Comparison of ENCODE assay signal across 24 cellular contexts in the genomic region with DNA sequence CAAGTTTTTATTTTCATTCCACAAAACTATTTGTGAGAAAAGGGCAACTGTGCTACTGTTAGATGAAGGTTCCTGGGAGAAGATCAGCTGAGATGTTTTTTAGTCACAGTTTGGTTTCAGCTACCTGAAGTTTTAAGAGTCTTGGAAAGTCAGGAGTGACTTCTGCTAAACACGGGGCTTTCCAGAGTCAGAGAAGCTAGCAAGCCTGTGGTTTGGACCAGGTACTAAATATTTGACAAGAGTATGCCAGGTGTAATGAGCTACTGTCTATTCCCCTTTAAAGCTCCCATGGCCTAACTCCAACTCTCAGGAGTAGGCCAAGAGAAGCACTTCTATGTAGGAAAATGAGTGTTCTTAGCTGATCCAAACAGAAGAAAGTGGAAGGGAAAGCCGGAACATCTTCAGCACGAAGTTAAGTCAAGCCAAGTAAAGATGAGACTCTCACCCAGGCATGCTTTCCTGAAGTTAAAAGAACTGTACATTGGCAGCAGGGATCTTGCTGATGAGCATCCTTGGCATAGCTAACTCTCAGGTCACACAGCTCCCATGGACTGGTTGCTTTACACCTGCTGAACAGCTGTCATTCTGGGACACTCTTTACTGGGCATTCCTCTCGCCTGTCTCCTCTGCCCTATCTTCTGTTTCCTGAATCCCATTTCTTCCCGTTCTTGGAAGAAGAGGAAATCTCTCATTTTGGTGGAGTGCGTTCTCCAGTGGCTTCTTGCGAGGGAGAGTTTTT. TPM values are rescaled to one million over a fixed set of nuclear protein-coding genes. Genes with fewer than 3 reads are reported as not detected.
DNase-seq lines count a peak whose midpoint lies in the region; ATAC-seq and TF ChIP-seq lines count a peak whose summit lies in the region.
"Had no signal": no experiment of that assay in that cellular context is flagged by ENCODE, and none has a peak within 500 bp of the region (broad histone marks: within the 10 kb centered on the region; RNA-seq: fewer than 3 reads in every experiment).

No MANE protein-coding gene starts in this region.

- H3K4me1 ChIP-seq in KMS-11 (ENCODE audit: low read depth, poor library complexity, severe bottlenecking) (peaks cover 20% of the 10 kb centered on the region), breast epithelium (no peaks in the 10 kb centered on the region), left lung (no peaks in the 10 kb centered on the region), smooth muscle cell (ENCODE audit: low read depth) (peaks cover 9% of the 10 kb centered on the region)
- H3K4me1 ChIP-seq: lower lobe of right lung had no signal

- H4K20me1 ChIP-seq in KMS-11 (ENCODE audit: insufficient read depth) (no peaks in the 10 kb centered on the region), smooth muscle cell (ENCODE audit: low read depth) (no peaks in the 10 kb centered on the region)

- no peaks in the 10 kb centered on the region for H3K27me3 ChIP-seq in KMS-11 (ENCODE audit: insufficient read depth, low read depth)
- no peaks in the 10 kb centered on the region for H3K27me3 ChIP-seq in breast epithelium
- no peaks in the 10 kb centered on the region for H3K27me3 ChIP-seq in left lung
- no peaks in the 10 kb centered on the region for H3K27me3 ChIP-seq in smooth muscle cell (ENCODE audit: low read depth)
- H3K27me3 ChIP-seq: ascending aorta, thyroid gland had no signal

- intact Hi-C loops in breast epithelium (cut with DNase I; ENCODE audit: low total_unique reads) (no loop called here), left lung (cut with DNase I) (no loop called here)

- H3K27ac ChIP-seq in KMS-11 (peak overlapping the region; percentile 30; the same call in 1 of the 2 replicates), breast epithelium (peak overlapping the region; percentile 22 to 56), left lung (no peak overlapping the region), smooth muscle cell (ENCODE audit: low read depth) (peak overlapping the region; percentile 6)
- H3K27ac ChIP-seq: ascending aorta, lower lobe of right lung, thyroid gland had no signal

- H2AFZ ChIP-seq in KMS-11 (ENCODE audit: low read depth), result 0 out of 2 replicates have a peak overlapping the region, but pooled peaks have one; percentile 5
- no peak overlapping the region for H2AFZ ChIP-seq in smooth muscle cell (ENCODE audit: low read depth)

- ATAC-seq in left lung, result peak; percentile 45
- ATAC-seq: activated CD4-positive, alpha-beta T cell treated with anti-CD3 and anti-CD28 coated beads for 36 hours; activated T-cell treated with anti-CD3 and anti-CD28 coated beads, Interleukin-2, amount 50 U/mL, for 72 hours; HepG2; lower lobe of right lung; stimulated activated naive CD8-positive, alpha-beta T cell treated with anti-CD3 and anti-CD28 coated beads, Interleukin-15, Interleukin-2, amounts not matched to agents 100 U/mL and 50 U/mL, for 24 hours had no signal

- H3K79me2 ChIP-seq in KMS-11 (ENCODE audit: insufficient read depth, low read depth), result no peaks in the 10 kb centered on the region
- no peaks in the 10 kb centered on the region for H3K79me2 ChIP-seq in smooth muscle cell (ENCODE audit: low read depth)

- no peaks in the 10 kb centered on the region for H3K36me3 ChIP-seq in KMS-11 (ENCODE audit: insufficient read depth)
- no peaks in the 10 kb centered on the region for H3K36me3 ChIP-seq in breast epithelium
- H3K36me3 ChIP-seq in left lung, result no peaks in the 10 kb centered on the region
- no peaks in the 10 kb centered on the region for H3K36me3 ChIP-seq in smooth muscle cell (ENCODE audit: low read depth)
- H3K36me3 ChIP-seq: ascending aorta, lower lobe of right lung, thyroid gland had no signal

- no peak for TF ChIP-seq POLR2A in breast epithelium (IDR thresholded peaks at IDR 0.05)

- 89% methylated on average over 7 of the region's 7 CpGs for WGBS in smooth muscle cell (ENCODE audit: low lambda C conversion rate)

- H3K4me3 ChIP-seq in KMS-11 (IDR thresholded peaks at IDR 0.05; ENCODE audit: insufficient read depth, low read depth, low read length), result no peak overlapping the region
- no peak overlapping the region for H3K4me3 ChIP-seq in breast epithelium
- H3K4me3 ChIP-seq in left lung, result no peak overlapping the region
- no peak overlapping the region for H3K4me3 ChIP-seq in smooth muscle cell
- H3K4me3 ChIP-seq: ascending aorta, lower lobe of right lung, thyroid gland had no signal

- no peak for TF ChIP-seq CTCF in KMS-11 (conservative IDR thresholded peaks at IDR 0.05; ENCODE audit: low read depth, low read length)
- no peak for TF ChIP-seq CTCF in breast epithelium (IDR thresholded peaks at IDR 0.05)
- no peak for TF ChIP-seq CTCF in left lung (IDR thresholded peaks at IDR 0.05)
- TF ChIP-seq CTCF in smooth muscle cell (IDR thresholded peaks at IDR 0.05; ENCODE audit: borderline replicate concordance, insufficient read depth, poor library complexity, severe bottlenecking), result no peak

- no peak overlapping the region for H3K9ac ChIP-seq in KMS-11
- H3K9ac ChIP-seq in smooth muscle cell (ENCODE audit: low read depth), result no peak overlapping the region

- peak overlapping the region; percentile 49 for H3K4me2 ChIP-seq in KMS-11
- no peak overlapping the region for H3K4me2 ChIP-seq in smooth muscle cell

- H3K9me3 ChIP-seq in breast epithelium, result no peaks in the 10 kb centered on the region
- H3K9me3 ChIP-seq in left lung, result no peaks in the 10 kb centered on the region
- H3K9me3 ChIP-seq in smooth muscle cell (replicated peaks; ENCODE audit: low read depth), result no peaks in the 10 kb centered on the region
- H3K9me3 ChIP-seq: ascending aorta, lower lobe of right lung, thyroid gland had no signal

- DNase-seq in breast epithelium (ENCODE audit: low spot score in 2 of 2) (peak in 1 of 2 donors; percentile 29), left lung (no peak), smooth muscle cell (lab: John Stamatoyannopoulos, UW; ENCODE audit: unreplicated experiment) (no peak), NCI-H2029 (lab: John Stamatoyannopoulos, UW) (no peak), NCI-H2171 (lab: John Stamatoyannopoulos, UW) (no peak), T-helper 1 cell (no peak)
- DNase-seq: activated CD4-positive, alpha-beta T cell treated with anti-CD3 and anti-CD28 coated beads for 36 hours; activated naive CD4-positive, alpha-beta T cell treated with anti-CD3 and anti-CD28 coated beads, Interleukin-2, amount 50 U/mL, for 16 hours; activated T-cell treated with anti-CD3 and anti-CD28 coated beads, Interleukin-2, amount 50 U/mL, for 72 hours; CD8-positive, alpha-beta memory T cell; DMS53; effector CD4-positive, alpha-beta T cell; GOT3; islet precursor cell; lower lobe of right lung; retina; Right ventricle myocardium superior; stimulated activated CD4-positive, alpha-beta T cell treated with anti-CD3 and anti-CD28 coated beads, Interleukin-12 subunit alpha, Interleukin-12 subunit beta, amount 100 ng/mL, for 4 hours; stimulated activated CD4-positive, alpha-beta T cell treated with anti-CD3 and anti-CD28 coated beads, Interleukin-4, amount 100 ng/mL, for 4 hours; stimulated activated naive CD8-positive, alpha-beta T cell treated with anti-CD3 and anti-CD28 coated beads, Interleukin-15, Interleukin-2, amounts not matched to agents 100 U/mL and 50 U/mL, for 24 hours; thyroid gland had no signal

- H3F3A ChIP-seq in smooth muscle cell (ENCODE audit: low read depth), result peaks cover 15% of the 10 kb centered on the region

RNA-seq across cellular contexts. Expression of a gene that starts 22.5 kb away (rescaled TPM):
- total RNA-seq in breast epithelium, result 10 to 100 TPM in 2 of 3 donors, 1 to 10 TPM in 1; 7.2 to 43.8 (median 25.9) TPM
- 1 to 10 TPM; 8.5 to 8.8 TPM for total RNA-seq in left lung
- total RNA-seq in smooth muscle cell, result 0.40 and 0.58 TPM in 2 replicates
- 0.37 and 0.86 TPM in 2 replicates for polyA plus RNA-seq in smooth muscle cell
- total RNA-seq: activated CD4-positive, alpha-beta T cell treated with anti-CD3 and anti-CD28 coated beads for 36 hours; activated T-cell treated with anti-CD3 and anti-CD28 coated beads, Interleukin-2, amount 50 U/mL, for 72 hours; CD8-positive, alpha-beta memory T cell; HepG2 had no signal
- polyA plus RNA-seq: CD8-positive, alpha-beta memory T cell had no signal

Comparison
In these comparisons a context has a peak if more than half of its experiments do, and no peak if none do; other contexts are left out.
1. H3K27ac ChIP-seq: peak in KMS-11 (single experiment), breast epithelium (2 of 2) and smooth muscle cell (single experiment); none in left lung (0 of 2).